Comparison of ENCODE assay signal across 11 cellular contexts in genomic region chr4:184237612-184238011, GRCh38. TPM values are rescaled to one million over a fixed set of nuclear protein-coding genes. Genes with fewer than 3 reads are reported as not detected.
DNase-seq lines count a peak whose midpoint lies in the region; ATAC-seq, FAIRE-seq and TF ChIP-seq lines count a peak whose summit lies in the region.
"Had no signal": no experiment of that assay in that cellular context is flagged by ENCODE, and none has a peak within 500 bp of the region (broad histone marks: within the 10 kb centered on the region; RNA-seq: fewer than 3 reads in every experiment).

No MANE protein-coding gene starts in this region.

- POLR2A ChIA-PET in activated CD8-positive, alpha-beta T cell treated with anti-CD3 and anti-CD28 coated beads for 36 hours (lab: Charles Lee) = interaction anchor here (0.7 to 1.7 kb wide), 4 partner anchors 8 to 32 kb away, joined by 3 to 4 read pairs (median 4); no protein-coding TSS in a partner anchor

- no peaks in the 10 kb centered on the region for H3K9me3 Mint-ChIP-seq in activated CD8-positive, alpha-beta T cell treated with anti-CD3 and anti-CD28 coated beads for 36 hours
- H3K9me3 Mint-ChIP-seq in central memory CD8-positive, alpha-beta T cell = no peaks in the 10 kb centered on the region

- peaks cover 42% of the 10 kb centered on the region for H3K4me1 Mint-ChIP-seq in activated CD8-positive, alpha-beta T cell treated with anti-CD3 and anti-CD28 coated beads for 36 hours (ENCODE audit: low read depth)
- no peaks in the 10 kb centered on the region for H3K4me1 Mint-ChIP-seq in central memory CD8-positive, alpha-beta T cell
- H3K4me1 Mint-ChIP-seq: B cell had no signal

- TF ChIP-seq CTCF in activated CD8-positive, alpha-beta T cell treated with anti-CD3 and anti-CD28 coated beads for 36 hours (IDR thresholded peaks at IDR 0.05) = no peak

- intact Hi-C loops in activated CD8-positive, alpha-beta T cell treated with anti-CD3 and anti-CD28 coated beads for 36 hours (cut with micrococcal nuclease) = no loop called here

- H3K27ac Mint-ChIP-seq in activated CD8-positive, alpha-beta T cell treated with anti-CD3 and anti-CD28 coated beads for 36 hours = peak overlapping the region; percentile 96
- no peak overlapping the region for H3K27ac Mint-ChIP-seq in central memory CD8-positive, alpha-beta T cell (ENCODE audit: low read depth)
- H3K27ac Mint-ChIP-seq: B cell had no signal

- H3K27me3 Mint-ChIP-seq in activated CD8-positive, alpha-beta T cell treated with anti-CD3 and anti-CD28 coated beads for 36 hours = no peaks in the 10 kb centered on the region
- H3K27me3 Mint-ChIP-seq in central memory CD8-positive, alpha-beta T cell = no peaks in the 10 kb centered on the region

- ATAC-seq in activated CD8-positive, alpha-beta T cell treated with anti-CD3 and anti-CD28 coated beads for 36 hours = peak; percentile 97
- peak; percentile 77 for ATAC-seq in central memory CD8-positive, alpha-beta T cell (replicated peaks; ENCODE audit: extremely low read depth, poor library complexity, severe bottlenecking)
- no peak for ATAC-seq in GM19023 (IDR thresholded peaks at IDR 0.05; ENCODE audit: unreplicated experiment)

- peak overlapping the region; percentile 47 for H3K4me3 Mint-ChIP-seq in activated CD8-positive, alpha-beta T cell treated with anti-CD3 and anti-CD28 coated beads for 36 hours
- H3K4me3 Mint-ChIP-seq in central memory CD8-positive, alpha-beta T cell = no peak overlapping the region
- H3K4me3 Mint-ChIP-seq: B cell had no signal

- no peak for FAIRE-seq in urothelium cell line (lab: Jason Lieb, UNC)

- peak; percentile 19 for DNase-seq in stimulated activated naive CD4-positive, alpha-beta T cell treated with Interleukin-2 at 50 U/mL for 16 hours (lab: John Stamatoyannopoulos, UW)
- no peak for DNase-seq in stimulated activated naive CD4-positive, alpha-beta T cell (lab: John Stamatoyannopoulos, UW)
- DNase-seq in activated CD8-positive, alpha-beta T cell treated with anti-CD3 and anti-CD28 coated beads for 36 hours = peak; percentile 85
- DNase-seq in central memory CD8-positive, alpha-beta T cell (ENCODE audit: low spot score in 2 of 2) = no peak
- peak; percentile 14 for DNase-seq in urothelium cell line (ENCODE audit: low spot score)
- DNase-seq in NCI-H526 treated with DMSO at 0.1 percent for 48 hours (lab: John Stamatoyannopoulos, UW) = no peak
- no peak for DNase-seq in GM19240 (ENCODE audit: insufficient read length, low spot score)
- DNase-seq: aorta, NCI-H1092 treated with DMSO at 0.1 percent for 48 hours had no signal

- CTCF ChIA-PET in activated CD8-positive, alpha-beta T cell treated with anti-CD3 and anti-CD28 coated beads for 36 hours (lab: Charles Lee) = interaction anchor here (0.7 to 6.7 kb wide), 6 partner anchors 10 to 494 kb away, joined by 3 to 49 read pairs (median 7); no protein-coding TSS in a partner anchor

- peaks cover 6% of the 10 kb centered on the region for H3K36me3 Mint-ChIP-seq in activated CD8-positive, alpha-beta T cell treated with anti-CD3 and anti-CD28 coated beads for 36 hours (ENCODE audit: low read depth)
- H3K36me3 Mint-ChIP-seq in central memory CD8-positive, alpha-beta T cell (ENCODE audit: insufficient read depth) = no peaks in the 10 kb centered on the region

RNA-seq across cellular contexts. Expression of gene ENPP6, which starts 19.9 kb away (rescaled TPM):
- total RNA-seq in activated CD8-positive, alpha-beta T cell treated with anti-CD3 and anti-CD28 coated beads for 36 hours = under 1 TPM; 0.27 to 0.40 TPM
- total RNA-seq: B cell had no signal

Comparison
In these comparisons a context has a peak if more than half of its experiments do, and no peak if none do; other contexts are left out.
1. DNase-seq: peak in stimulated activated naive CD4-positive, alpha-beta T cell treated with Interleukin-2 at 50 U/mL for 16 hours (single experiment), activated CD8-positive, alpha-beta T cell treated with anti-CD3 and anti-CD28 coated beads for 36 hours (single experiment) and urothelium cell line (single experiment); none in stimulated activated naive CD4-positive, alpha-beta T cell (0 of 6), central memory CD8-positive, alpha-beta T cell (0 of 2), NCI-H526 treated with DMSO at 0.1 percent for 48 hours (single experiment) and GM19240 (single experiment).